In genomic region chr1:42723511-42723910, GRCh38 we compare ENCODE assay signal across 19 cellular contexts. TPM values are rescaled to one million over a fixed set of nuclear protein-coding genes. Genes with fewer than 3 reads are reported as not detected.
"Had no signal": no experiment of that assay in that cellular context is flagged by ENCODE, and none has a peak within 500 bp of the region (broad histone marks: within the 10 kb centered on the region; RNA-seq: fewer than 3 reads in every experiment).

No MANE protein-coding gene starts in this region.

- FAIRE-seq: colon, endothelial cell of umbilical vein, small intestine had no signal

- H3K4me3 ChIP-seq: cardiac muscle cell, gastroesophageal sphincter, mucosa of descending colon, transverse colon had no signal

- ATAC-seq: activated T-cell treated with anti-CD3 and anti-CD28 coated beads, Interleukin-2, amount 50 U/mL, for 4 hours; gastroesophageal sphincter; mucosa of descending colon; naive thymus-derived CD8-positive, alpha-beta T cell; right cardiac atrium; stimulated activated memory B cell treated with anti-CD40 and anti-IgM and Interleukin-4, amounts not matched to agents 10 μg/mL and 1 μg/mL and 100 μg/mL, for 72 hours had no signal

- H3K36me3 ChIP-seq: cardiac muscle cell, gastroesophageal sphincter, transverse colon had no signal

- H3K27ac ChIP-seq: cardiac muscle cell, gastroesophageal sphincter, transverse colon, VCaP had no signal

- H3K9me3 ChIP-seq: gastroesophageal sphincter, mucosa of descending colon, transverse colon had no signal

- H3K4me1 ChIP-seq: gastroesophageal sphincter, transverse colon had no signal

- DNase-seq: activated gamma-delta T cell; activated T-cell treated with anti-CD3 and anti-CD28 coated beads, Interleukin-2, amount 50 U/mL, for 4 hours; aorta; effector CD4-positive, alpha-beta T cell; mucosa of descending colon; naive thymus-derived CD8-positive, alpha-beta T cell; right cardiac atrium; small intestine; SW 1271; transverse colon had no signal

RNA-seq across cellular contexts. Expression of gene CLDN19, which starts 16.5 kb away (rescaled TPM):
- total RNA-seq: activated T-cell treated with anti-CD3 and anti-CD28 coated beads, Interleukin-2, amount 50 U/mL, for 4 hours; endothelial cell of umbilical vein; fibroblast of lung; naive thymus-derived CD8-positive, alpha-beta T cell; posterior vena cava; right cardiac atrium; subcutaneous adipose tissue had no signal
- polyA plus RNA-seq: aorta; endothelial cell of umbilical vein; fibroblast of lung; naive thymus-derived CD8-positive, alpha-beta T cell had no signal
